ENCODE assay signal across 1 cellular context in genomic region chr6:125300992-125301434, GRCh38.
TF ChIP-seq lines count a peak whose summit lies in the region.

No MANE protein-coding gene starts in this region.

TF ChIP-seq in H1, 55 proteins besides CTCF, POLR2A, EP300 and RAD21:
- TF ChIP-seq TCF12 (IDR thresholded peaks at IDR 0.05; ENCODE audit: low read depth, low read length) (no peak), JUN (IDR thresholded peaks at IDR 0.05; ENCODE audit: low read depth, low read length) (no peak), CEBPB (IDR thresholded peaks at IDR 0.05; ENCODE audit: low read depth, low read length) (no peak), KDM1A (IDR thresholded peaks at IDR 0.05; ENCODE audit: borderline replicate concordance, low read length) (no peak), TEAD4 (IDR thresholded peaks at IDR 0.05; ENCODE audit: low read depth, low read length) (no peak), SIRT6 (IDR thresholded peaks at IDR 0.05; ENCODE audit: low read length) (no peak), KDM4A (IDR thresholded peaks at IDR 0.05; ENCODE audit: low read depth, low read length, severe bottlenecking) (no peak), BRCA1 (IDR thresholded peaks at IDR 0.05; ENCODE audit: low read depth, low read length) (no peak), RFX5 (IDR thresholded peaks at IDR 0.05; ENCODE audit: borderline replicate concordance, low read depth, low read length) (no peak), TBP (IDR thresholded peaks at IDR 0.05; ENCODE audit: low read depth, low read length) (no peak), SP2 (IDR thresholded peaks at IDR 0.05; ENCODE audit: low read length) (no peak), CHD1 (IDR thresholded peaks at IDR 0.05; ENCODE audit: low read depth, low read length) (no peak)
TF ChIP-seq in H1: peak in this region for 0.
